Comparison of ENCODE assay signal across 16 cellular contexts in genomic region chr2:217980036-217980435, GRCh38. TPM values are rescaled to one million over a fixed set of nuclear protein-coding genes. Genes with fewer than 3 reads are reported as not detected.
DNase-seq lines count a peak whose midpoint lies in the region; ATAC-seq and TF ChIP-seq lines count a peak whose summit lies in the region.
"Had no signal": no experiment of that assay in that cellular context is flagged by ENCODE, and none has a peak within 500 bp of the region (broad histone marks: within the 10 kb centered on the region; RNA-seq: fewer than 3 reads in every experiment).

No MANE protein-coding gene starts in this region.

- H3K9me2 ChIP-seq in GM23248 (ENCODE audit: insufficient read depth), result no peaks in the 10 kb centered on the region
- H3K9me2 ChIP-seq: SK-N-SH had no signal

- H3K27ac Mint-ChIP-seq in mesothelial cell of epicardium, result no peak overlapping the region
- H3K27ac Mint-ChIP-seq: activated CD8-positive, alpha-beta memory T cell treated with anti-CD3 and anti-CD28 coated beads, Interleukin-2, amount 10 ng/mL, durations not matched to agents 7 days and 5 days; activated naive CD8-positive, alpha-beta T cell treated with anti-CD3 and anti-CD28 coated beads, Interleukin-2, amount 10 ng/mL, durations not matched to agents 7 days and 5 days had no signal

- TF ChIP-seq CTCF in fibroblast of mammary gland (conservative IDR thresholded peaks at IDR 0.05; ENCODE audit: control insufficient read depth, insufficient read depth, low read depth, low read length) (no peak), mesothelial cell of epicardium (IDR thresholded peaks at IDR 0.05; ENCODE audit: unreplicated experiment) (no peak), suprapubic skin (IDR thresholded peaks at IDR 0.05) (no peak)

- 0 out of 2 replicates have a peak, but pooled peaks cover 5% of the 10 kb centered on the region for H3F3A ChIP-seq in GM23248 (ENCODE audit: insufficient read depth)

- H3K9me3 ChIP-seq in GM23248 (ENCODE audit: low read depth) (no peaks in the 10 kb centered on the region), suprapubic skin (no peaks in the 10 kb centered on the region)
- H3K9me3 ChIP-seq: SK-N-SH had no signal

- 0 out of 2 replicates have a peak overlapping the region, but pooled peaks have one; percentile 25 for H3K9ac ChIP-seq in GM23248
- H3K9ac ChIP-seq: SK-N-SH had no signal

- peaks cover 29% of the 10 kb centered on the region for H3K4me1 Mint-ChIP-seq in mesothelial cell of epicardium
- H3K4me1 Mint-ChIP-seq: activated CD8-positive, alpha-beta memory T cell treated with anti-CD3 and anti-CD28 coated beads, Interleukin-2, amount 10 ng/mL, durations not matched to agents 7 days and 5 days; activated naive CD8-positive, alpha-beta T cell treated with anti-CD3 and anti-CD28 coated beads, Interleukin-2, amount 10 ng/mL, durations not matched to agents 7 days and 5 days had no signal

- H4K20me1 ChIP-seq in GM23248 (ENCODE audit: insufficient read depth), result peaks cover 11% of the 10 kb centered on the region; the same call in 1 of the 2 replicates

- H3K4me3 ChIP-seq in GM23248 (no peak overlapping the region), fibroblast of mammary gland (ENCODE audit: control insufficient read depth, low read depth, low read length) (no peak overlapping the region), suprapubic skin (no peak overlapping the region)
- H3K4me3 ChIP-seq: GM12878 had no signal

- no peak for TF ChIP-seq EP300 in suprapubic skin (IDR thresholded peaks at IDR 0.05)

- H3K79me2 ChIP-seq in GM23248 (ENCODE audit: insufficient read depth), result peaks cover 97% of the 10 kb centered on the region

- in situ Hi-C loops in GM23248 (cut with MboI), result loop anchor here (5.0 to 10.0 kb wide), 2 partner anchors 88 to 195 kb away; no protein-coding TSS in a partner anchor

- DNase-seq in GM23248 (peak; percentile 78), fibroblast of mammary gland (ENCODE audit: low read depth) (peak; percentile 49), mesothelial cell of epicardium (ENCODE audit: low spot score in 2 of 2, unreplicated experiment in 2 of 2) (peak in 1 of 2 experiments; percentile 35), suprapubic skin (ENCODE audit: low spot score in 2 of 2) (peak; percentile 86 to 89), amygdala (lab: John Stamatoyannopoulos, UW) (no peak), activated gamma-delta T cell (lab: John Stamatoyannopoulos, UW) (no peak)
- DNase-seq: activated CD8-positive, alpha-beta memory T cell treated with anti-CD3 and anti-CD28 coated beads, Interleukin-2, amount 10 ng/mL, durations not matched to agents 7 days and 5 days; activated naive CD8-positive, alpha-beta T cell treated with anti-CD3 and anti-CD28 coated beads, Interleukin-2, amount 10 ng/mL, durations not matched to agents 7 days and 5 days; erythroblast; NCI-H1417; NCI-H226; SK-N-SH; WERI-Rb-1 had no signal

- no peaks in the 10 kb centered on the region for H3K27me3 Mint-ChIP-seq in mesothelial cell of epicardium (ENCODE audit: low read depth)
- H3K27me3 Mint-ChIP-seq: activated CD8-positive, alpha-beta memory T cell treated with anti-CD3 and anti-CD28 coated beads, Interleukin-2, amount 10 ng/mL, durations not matched to agents 7 days and 5 days had no signal

- ATAC-seq in HG02610 (IDR thresholded peaks at IDR 0.05; ENCODE audit: unreplicated experiment), result no peak
- ATAC-seq in GM18858 (IDR thresholded peaks at IDR 0.05; ENCODE audit: unreplicated experiment), result no peak
- ATAC-seq: activated CD8-positive, alpha-beta memory T cell treated with anti-CD3 and anti-CD28 coated beads, Interleukin-2, amount 10 ng/mL, durations not matched to agents 7 days and 5 days; GM12878 had no signal

- TF ChIP-seq POLR2A in suprapubic skin (IDR thresholded peaks at IDR 0.05), result no peak

- no peak overlapping the region for H2AFZ ChIP-seq in GM23248

- no peak overlapping the region for H3K4me2 ChIP-seq in GM23248 (ENCODE audit: unreplicated experiment)
- H3K4me2 ChIP-seq: SK-N-SH had no signal

- H3K4me1 ChIP-seq in GM23248 (ENCODE audit: insufficient read depth), result peaks cover 24% of the 10 kb centered on the region
- H3K4me1 ChIP-seq in suprapubic skin, result peaks cover 41% of the 10 kb centered on the region

- H3K9me3 Mint-ChIP-seq in mesothelial cell of epicardium, result no peaks in the 10 kb centered on the region
- H3K9me3 Mint-ChIP-seq: activated naive CD8-positive, alpha-beta T cell treated with anti-CD3 and anti-CD28 coated beads, Interleukin-2, amount 10 ng/mL, durations not matched to agents 7 days and 5 days had no signal

- H3K36me3 ChIP-seq in GM23248 (ENCODE audit: low read depth), result peaks cover 10% of the 10 kb centered on the region; the same call in 1 of the 2 replicates
- peaks cover 5% of the 10 kb centered on the region for H3K36me3 ChIP-seq in suprapubic skin
- H3K36me3 ChIP-seq: WERI-Rb-1 had no signal

- H3K27ac ChIP-seq in GM23248 (peak overlapping the region; percentile 52), suprapubic skin (peak overlapping the region; percentile 73)
- H3K27ac ChIP-seq: WERI-Rb-1 had no signal

- 17 to 19% methylated on average over 4 to 5 of the region's 5 CpGs for WGBS in GM23248 (ENCODE audit: low coverage in 1 of 2, low lambda C conversion rate in 2 of 2, missing lambda C conversion rate in 2 of 2), 2 experiments
- 40% methylated on average over 5 of the region's 5 CpGs for WGBS in suprapubic skin

- H3K4me3 Mint-ChIP-seq in mesothelial cell of epicardium, result peak overlapping the region; percentile 35
- H3K4me3 Mint-ChIP-seq: activated CD8-positive, alpha-beta memory T cell treated with anti-CD3 and anti-CD28 coated beads, Interleukin-2, amount 10 ng/mL, durations not matched to agents 7 days and 5 days; activated naive CD8-positive, alpha-beta T cell treated with anti-CD3 and anti-CD28 coated beads, Interleukin-2, amount 10 ng/mL, durations not matched to agents 7 days and 5 days had no signal

- H3K27me3 ChIP-seq in GM23248 (replicated peaks; ENCODE audit: insufficient read depth) (no peaks in the 10 kb centered on the region), suprapubic skin (no peaks in the 10 kb centered on the region)

- H3K36me3 Mint-ChIP-seq in mesothelial cell of epicardium, result peaks cover 11% of the 10 kb centered on the region
- H3K36me3 Mint-ChIP-seq: activated CD8-positive, alpha-beta memory T cell treated with anti-CD3 and anti-CD28 coated beads, Interleukin-2, amount 10 ng/mL, durations not matched to agents 7 days and 5 days; activated naive CD8-positive, alpha-beta T cell treated with anti-CD3 and anti-CD28 coated beads, Interleukin-2, amount 10 ng/mL, durations not matched to agents 7 days and 5 days had no signal

RNA-seq across cellular contexts. Expression of gene TNS1, which starts 22.8 kb away (rescaled TPM):
- 99.3 and 104 TPM in 2 replicates for total RNA-seq in GM23248 (2014; rRNA removed; shearing (Covaris generic))
- polyA plus RNA-seq in GM23248 (2016; fragmentation: Nextera tagmentation; extraction: Ambion mirVana), result 78.6 and 81.6 TPM in 2 replicates
- total RNA-seq in mesothelial cell of epicardium (116 to 130 TPM (median 117 TPM) in 3 replicates), suprapubic skin (100 to 1,000 TPM in 2 of 4 donors, 10 to 100 TPM in 2; 64.1 to 145 (median 99.5) TPM)

Comparison
In these comparisons a context has a peak if more than half of its experiments do, and no peak if none do; other contexts are left out.
1. DNase-seq: peak in GM23248 (single experiment), fibroblast of mammary gland (single experiment) and suprapubic skin (2 of 2); none in amygdala (0 of 56) and activated gamma-delta T cell (single experiment).